ENCODE assay signal across 14 cellular contexts in the genomic region with DNA sequence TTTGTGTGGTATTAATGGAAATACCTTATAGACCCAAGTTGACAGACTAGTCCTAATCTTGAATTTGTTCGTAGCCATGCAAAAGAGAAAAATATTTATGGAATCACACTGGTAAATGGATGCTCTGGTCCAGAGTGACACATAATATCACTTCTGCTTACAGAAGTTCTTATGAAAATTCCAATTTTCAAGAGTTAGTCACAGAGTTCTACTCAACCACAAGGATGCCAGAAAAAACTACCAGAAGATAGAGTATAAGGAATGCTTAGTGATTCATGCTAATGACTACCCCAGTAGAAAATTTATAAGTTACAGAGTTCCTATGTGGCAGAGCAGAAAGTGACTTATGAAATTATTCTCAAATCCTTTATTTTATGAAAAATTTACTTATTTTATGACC.
DNase-seq lines count a peak whose midpoint lies in the region; ATAC-seq lines count a peak whose summit lies in the region.
"Had no signal": no experiment of that assay in that cellular context is flagged by ENCODE, and none has a peak within 500 bp of the region (broad histone marks: within the 10 kb centered on the region; RNA-seq: fewer than 3 reads in every experiment).

No MANE protein-coding gene starts in this region.

- no peak overlapping the region for H2AFZ ChIP-seq in ACC112 (ENCODE audit: low read length, unreplicated experiment)

- DNase-seq in HCEC 1CT (peak; percentile 88), amniotic stem cell (lab: John Stamatoyannopoulos, UW) (peak; percentile 29), hepatic stellate cell (ENCODE audit: low spot score) (peak; percentile 8), SIG-M5 treated with dmso at 0.1 percent for 504 hours (lab: John Stamatoyannopoulos, UW; ENCODE audit: unreplicated experiment) (no peak), middle frontal gyrus (ENCODE audit: extremely low spot score, low spot score) (no peak)
- DNase-seq: activated T-cell treated with anti-CD3 and anti-CD28 coated beads, Interleukin-2, amount 50 U/mL, for 4 hours; NCI-H2081 treated with DMSO at 0.1 percent for 48 hours; stimulated activated CD4-positive, alpha-beta T cell treated with anti-CD3 and anti-CD28 coated beads, Interleukin-4, amount 100 ng/mL, for 24 hours; T1000 had no signal

- peaks cover 50% of the 10 kb centered on the region for H3K4me1 ChIP-seq in ACC112 (ENCODE audit: control insufficient read depth, insufficient read depth, low read length, unreplicated experiment)

- no peaks in the 10 kb centered on the region for H3K79me2 ChIP-seq in ACC112 (ENCODE audit: control insufficient read depth, insufficient read depth, low read length, unreplicated experiment)

- no peaks in the 10 kb centered on the region for H3K27me3 ChIP-seq in ACC112 (ENCODE audit: insufficient read depth, low read length)

- no peak overlapping the region; the same call in 1 of the 2 replicates for H3K4me3 ChIP-seq in ACC112 (ENCODE audit: low read depth, low read length)

- H3K27ac ChIP-seq in ACC112 (ENCODE audit: low read depth, low read length), result peak overlapping the region; percentile 92

- no peak for ATAC-seq in GM19324 (IDR thresholded peaks at IDR 0.05; ENCODE audit: low FRiP score, unreplicated experiment)
- ATAC-seq in activated CD4-positive, CD25-positive, alpha-beta regulatory T cell treated with anti-CD3 and anti-CD28 coated beads, Interleukin-2, amount 50 U/mL, for 24 hours, result no peak
- ATAC-seq: activated T-cell treated with anti-CD3 and anti-CD28 coated beads, Interleukin-2, amount 50 U/mL, for 4 hours; Right ventricle myocardium inferior; sciatic nerve had no signal

- no peaks in the 10 kb centered on the region for H3K36me3 ChIP-seq in ACC112 (ENCODE audit: insufficient read depth, low read length)

Comparison
In these comparisons a context has a peak if more than half of its experiments do, and no peak if none do; other contexts are left out.
1. DNase-seq: peak in HCEC 1CT (single experiment), amniotic stem cell (single experiment) and hepatic stellate cell (single experiment); none in SIG-M5 treated with dmso at 0.1 percent for 504 hours (single experiment) and middle frontal gyrus (single experiment).